11 cellular contexts compared by ENCODE assay signal in the genomic region with DNA sequence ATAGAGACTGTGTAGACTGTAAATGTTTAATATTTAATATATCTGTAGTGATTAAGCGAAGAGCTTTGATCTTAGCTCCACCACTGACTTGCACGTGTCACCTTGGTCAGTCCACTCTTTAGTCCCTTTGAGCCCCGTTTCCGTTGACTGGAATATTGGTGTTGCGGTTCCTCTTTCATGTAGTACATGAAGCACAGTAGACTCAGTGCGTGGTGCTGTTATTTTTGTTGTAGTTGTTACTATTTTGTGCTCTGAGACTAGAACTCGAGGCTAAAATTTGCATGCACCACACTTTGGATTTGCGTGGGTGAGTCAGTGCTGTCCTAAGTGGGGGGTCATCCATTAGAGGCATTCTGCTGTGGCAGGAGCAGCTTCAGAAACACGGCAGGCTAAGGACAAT.
DNase-seq lines count a peak whose midpoint lies in the region; ATAC-seq, FAIRE-seq and TF ChIP-seq lines count a peak whose summit lies in the region.
"Had no signal": no experiment of that assay in that cellular context is flagged by ENCODE, and none has a peak within 500 bp of the region (broad histone marks: within the 10 kb centered on the region; RNA-seq: fewer than 3 reads in every experiment).

No MANE protein-coding gene starts in this region.

- DNase-seq in Peyer's patch, result peak in 2 of 3 donors; percentile 56 to 57
- DNase-seq in naive thymus-derived CD4-positive, alpha-beta T cell, result no peak
- no peak for DNase-seq in NCI-H1436 (lab: John Stamatoyannopoulos, UW)
- DNase-seq in kidney, result no peak
- DNase-seq in UCSD-AML1 (lab: John Stamatoyannopoulos, UW; ENCODE audit: unreplicated experiment), result no peak
- DNase-seq: BE2C, NCI-H345 had no signal

- CTCF ChIA-PET in naive thymus-derived CD4-positive, alpha-beta T cell (lab: Charles Lee), result no interaction called here

- H3K9ac ChIP-seq in kidney (ENCODE audit: low read length in 2 of 2), result no peak overlapping the region

- H3K4me3 ChIP-seq in Peyer's patch (no peak overlapping the region), kidney (ENCODE audit: low read length in 2 of 2) (no peak overlapping the region)
- H3K4me3 ChIP-seq in naive thymus-derived CD4-positive, alpha-beta T cell (ENCODE audit: low read length), result no peak overlapping the region
- H3K4me3 ChIP-seq: cardiac muscle cell had no signal

- no peak overlapping the region for H3K27ac ChIP-seq in Peyer's patch
- no peak overlapping the region for H3K27ac ChIP-seq in naive thymus-derived CD4-positive, alpha-beta T cell (ENCODE audit: low read depth, low read length)
- H3K27ac ChIP-seq in kidney (ENCODE audit: low read depth in 2 of 2, low read length in 2 of 2), result no peak overlapping the region
- H3K27ac ChIP-seq: cardiac muscle cell had no signal

- TF ChIP-seq CTCF in Peyer's patch (IDR thresholded peaks at IDR 0.05), result no peak
- no peak for TF ChIP-seq CTCF in kidney (IDR thresholded peaks at IDR 0.05; ENCODE audit: borderline replicate concordance, extremely low read depth, insufficient read depth)

- H3K27me3 Mint-ChIP-seq in naive thymus-derived CD4-positive, alpha-beta T cell, result peaks cover 0 to 11% (median 4%) of the 10 kb centered on the region in 5 donors

- no peak for TF ChIP-seq POLR2A in Peyer's patch (IDR thresholded peaks at IDR 0.05)

- intact Hi-C loops in naive thymus-derived CD4-positive, alpha-beta T cell (cut with micrococcal nuclease), result no loop called here
- intact Hi-C loops in kidney (cut with DNase I), result no loop called here

- H3K4me1 ChIP-seq in Peyer's patch, result peaks cover 0 to 8% (median 4%) of the 10 kb centered on the region in 4 donors
- no peaks in the 10 kb centered on the region for H3K4me1 ChIP-seq in naive thymus-derived CD4-positive, alpha-beta T cell (ENCODE audit: control insufficient read depth in 2 of 2, insufficient read depth in 2 of 2, low read length in 2 of 2)
- H3K4me1 ChIP-seq in kidney (ENCODE audit: control insufficient read depth in 1 of 2, insufficient read depth in 1 of 2, low read depth in 1 of 2, low read length in 2 of 2), result peaks cover 3 to 8% of the 10 kb centered on the region in 2 donors
- H3K4me1 ChIP-seq: BE2C had no signal

- H3K27me3 ChIP-seq in Peyer's patch, result no peaks in the 10 kb centered on the region
- H3K27me3 ChIP-seq in naive thymus-derived CD4-positive, alpha-beta T cell (ENCODE audit: control insufficient read depth in 2 of 2, insufficient read depth in 2 of 2, low read length in 2 of 2), result no peaks in the 10 kb centered on the region
- H3K27me3 ChIP-seq: BE2C, cardiac muscle cell had no signal

- H3K36me3 ChIP-seq in Peyer's patch (no peaks in the 10 kb centered on the region), kidney (ENCODE audit: control insufficient read depth in 1 of 2, insufficient read depth in 2 of 2, low read length in 2 of 2) (no peaks in the 10 kb centered on the region)
- H3K36me3 ChIP-seq in naive thymus-derived CD4-positive, alpha-beta T cell (ENCODE audit: control insufficient read depth in 2 of 3, insufficient read depth in 3 of 3, low read length in 3 of 3), result no peaks in the 10 kb centered on the region
- H3K36me3 ChIP-seq: BE2C, cardiac muscle cell had no signal

- H3K36me3 Mint-ChIP-seq in naive thymus-derived CD4-positive, alpha-beta T cell, result no peaks in the 10 kb centered on the region

- ATAC-seq in GM18508 (IDR thresholded peaks at IDR 0.05; ENCODE audit: insufficient read depth, unreplicated experiment) (peak; percentile 40), GM21423 (IDR thresholded peaks at IDR 0.05; ENCODE audit: unreplicated experiment) (peak; percentile 51), HG03095 (IDR thresholded peaks at IDR 0.05; ENCODE audit: unreplicated experiment) (peak; percentile 62)
- no peak for ATAC-seq in naive thymus-derived CD4-positive, alpha-beta T cell

- peaks cover 0 to 1% (median 0%) of the 10 kb centered on the region in 11 donors for H3K9me3 Mint-ChIP-seq in naive thymus-derived CD4-positive, alpha-beta T cell

- FAIRE-seq in kidney (lab: Jason Lieb, UNC), result no peak

- no peak overlapping the region for H3K4me3 Mint-ChIP-seq in naive thymus-derived CD4-positive, alpha-beta T cell

- no peak overlapping the region for H3K27ac Mint-ChIP-seq in naive thymus-derived CD4-positive, alpha-beta T cell

- peaks cover 0 to 8% (median 0%) of the 10 kb centered on the region in 7 donors for H3K4me1 Mint-ChIP-seq in naive thymus-derived CD4-positive, alpha-beta T cell

- POLR2A ChIA-PET in naive thymus-derived CD4-positive, alpha-beta T cell (lab: Charles Lee), result no interaction called here

- H3K9me3 ChIP-seq in Peyer's patch, result no peaks in the 10 kb centered on the region
- H3K9me3 ChIP-seq in naive thymus-derived CD4-positive, alpha-beta T cell (ENCODE audit: control insufficient read depth in 2 of 3, low read length in 3 of 3), result no peaks in the 10 kb centered on the region
- no peaks in the 10 kb centered on the region for H3K9me3 ChIP-seq in kidney (ENCODE audit: control insufficient read depth in 1 of 2, low read length in 2 of 2)
- H3K9me3 ChIP-seq: BE2C had no signal

Comparison
In these comparisons a context has a peak if more than half of its experiments do, and no peak if none do; other contexts are left out.
1. DNase-seq: peak in Peyer's patch (2 of 3); none in naive thymus-derived CD4-positive, alpha-beta T cell (0 of 9), NCI-H1436 (single experiment), kidney (single experiment) and UCSD-AML1 (single experiment).